Comparison of ENCODE assay signal across 11 cellular contexts in genomic region chr7:116501425-116502167, GRCh38. TPM values are rescaled to one million over a fixed set of nuclear protein-coding genes. Genes with fewer than 3 reads are reported as not detected.
DNase-seq lines count a peak whose midpoint lies in the region; ATAC-seq, FAIRE-seq and TF ChIP-seq lines count a peak whose summit lies in the region.
"Had no signal": no experiment of that assay in that cellular context is flagged by ENCODE, and none has a peak within 500 bp of the region (broad histone marks: within the 10 kb centered on the region; RNA-seq: fewer than 3 reads in every experiment).

No MANE protein-coding gene starts in this region.

- TF ChIP-seq CTCF in AG10803 (conservative IDR thresholded peaks at IDR 0.05; ENCODE audit: low read length) (no peak), RWPE1 (conservative IDR thresholded peaks at IDR 0.05; ENCODE audit: low read depth) (no peak), fibroblast of mammary gland (conservative IDR thresholded peaks at IDR 0.05; ENCODE audit: control insufficient read depth, insufficient read depth, low read depth, low read length) (no peak), osteocyte (IDR thresholded peaks at IDR 0.05) (no peak), GM23338 (conservative IDR thresholded peaks at IDR 0.05; ENCODE audit: low read depth in 2 of 2) (no peak)

- H3K4me3 Mint-ChIP-seq in osteocyte (ENCODE audit: unreplicated experiment) = peak overlapping the region; percentile 95
- H3K4me3 Mint-ChIP-seq in GM23338 = no peak overlapping the region; the same call in 2 of the 3 replicates
- H3K4me3 Mint-ChIP-seq: CD4-positive, CD25-positive, alpha-beta regulatory T cell had no signal

- H3K36me3 Mint-ChIP-seq in osteocyte (ENCODE audit: unreplicated experiment) (peaks cover 13% of the 10 kb centered on the region), GM23338 (ENCODE audit: low read depth) (no peaks in the 10 kb centered on the region)
- H3K36me3 Mint-ChIP-seq: activated naive CD8-positive, alpha-beta T cell treated with anti-CD3 and anti-CD28 coated beads, Interleukin-2, amount 10 ng/mL, durations not matched to agents 7 days and 5 days; CD4-positive, CD25-positive, alpha-beta regulatory T cell had no signal

- H3K4me3 ChIP-seq in AG10803 (ENCODE audit: low read length) (peak overlapping the region; percentile 88), fibroblast of mammary gland (ENCODE audit: control insufficient read depth, low read depth, low read length) (peak overlapping the region; percentile 91), GM23338 (no peak overlapping the region)

- H3K9me2 ChIP-seq in GM23338 (ENCODE audit: insufficient read depth) = no peaks in the 10 kb centered on the region

- CTCF ChIA-PET in RWPE1 (lab: Yijun Ruan, JAX) = interaction anchor here (0.6 to 2.8 kb wide), 5 partner anchors 21 to 170 kb away, joined by 3 to 12 read pairs (median 4); no protein-coding TSS in a partner anchor

- H3F3A ChIP-seq in GM23338 (replicated peaks; ENCODE audit: low read depth) = peaks cover 6% of the 10 kb centered on the region; the same call in 1 of the 2 replicates

- H3K27me3 Mint-ChIP-seq in osteocyte (ENCODE audit: unreplicated experiment) (no peaks in the 10 kb centered on the region), GM23338 (ENCODE audit: insufficient read depth, low read depth, poor library complexity) (peaks cover 22% of the 10 kb centered on the region)

- POLR2A ChIA-PET in RWPE1 (lab: Yijun Ruan, JAX; ENCODE audit: low non-redundant PET) = interaction anchor here (1.7 kb wide), 1 partner anchor 25 kb away, joined by 6 read pairs; no protein-coding TSS in a partner anchor

- DNase-seq in AG10803 (ENCODE audit: low read depth) (peak; percentile 30), RWPE1 (ENCODE audit: low spot score) (peak; percentile 34), fibroblast of mammary gland (ENCODE audit: low read depth) (peak; percentile 36), osteocyte (ENCODE audit: extremely low spot score, unreplicated experiment) (no peak), GM23338 (ENCODE audit: low spot score) (no peak), H54 (ENCODE audit: insufficient read length, low spot score) (no peak), COLO668 (lab: John Stamatoyannopoulos, UW; ENCODE audit: unreplicated experiment) (no peak)
- no peak for DNase-seq in activated naive CD4-positive, alpha-beta T cell treated with anti-CD3 and anti-CD28 coated beads, Interleukin-2, amount 50 U/mL, for 16 hours
- DNase-seq: activated naive CD8-positive, alpha-beta T cell treated with anti-CD3 and anti-CD28 coated beads, Interleukin-2, amount 10 ng/mL, durations not matched to agents 7 days and 5 days; CD4-positive, CD25-positive, alpha-beta regulatory T cell; NCI-H345 had no signal

- peaks cover 5% of the 10 kb centered on the region for H3K9me3 Mint-ChIP-seq in osteocyte (ENCODE audit: unreplicated experiment)
- H3K9me3 Mint-ChIP-seq in GM23338 = no peaks in the 10 kb centered on the region
- H3K9me3 Mint-ChIP-seq: activated naive CD8-positive, alpha-beta T cell treated with anti-CD3 and anti-CD28 coated beads, Interleukin-2, amount 10 ng/mL, durations not matched to agents 7 days and 5 days had no signal

- H2AFZ ChIP-seq in GM23338 = no peak overlapping the region

- H3K4me1 ChIP-seq in GM23338 (ENCODE audit: insufficient read depth) = peaks cover 11% of the 10 kb centered on the region

- no peak for TF ChIP-seq POLR2A in H54 (IDR thresholded peaks at IDR 0.05; ENCODE audit: low read depth, low read length)

- H3K79me2 ChIP-seq in GM23338 (replicated peaks; ENCODE audit: insufficient read depth) = no peaks in the 10 kb centered on the region

- H3K27ac ChIP-seq in RWPE1 (no peak overlapping the region), GM23338 (ENCODE audit: low read depth) (no peak overlapping the region)

- no peaks in the 10 kb centered on the region for H4K20me1 ChIP-seq in GM23338 (replicated peaks; ENCODE audit: insufficient read depth)

- H3K36me3 ChIP-seq in GM23338 (ENCODE audit: insufficient read depth) = no peaks in the 10 kb centered on the region

- H3K4me1 Mint-ChIP-seq in osteocyte (ENCODE audit: unreplicated experiment) (peaks cover 50% of the 10 kb centered on the region), GM23338 (peaks cover 12% of the 10 kb centered on the region)

- peaks cover 30% of the 10 kb centered on the region for H3K27me3 ChIP-seq in GM23338 (ENCODE audit: insufficient read depth)

- no peak for ATAC-seq in GM23338

- no peak overlapping the region; the same call in 1 of the 2 replicates for H3K4me2 ChIP-seq in GM23338

- no peak for FAIRE-seq in H54 (lab: Jason Lieb, UNC)

- peak overlapping the region; percentile 91 for H3K27ac Mint-ChIP-seq in osteocyte (ENCODE audit: unreplicated experiment)
- H3K27ac Mint-ChIP-seq in GM23338 = no peak overlapping the region
- H3K27ac Mint-ChIP-seq: activated naive CD8-positive, alpha-beta T cell treated with anti-CD3 and anti-CD28 coated beads, Interleukin-2, amount 10 ng/mL, durations not matched to agents 7 days and 5 days; CD4-positive, CD25-positive, alpha-beta regulatory T cell had no signal

TF ChIP-seq in GM23338, 12 proteins besides CTCF, POLR2A, EP300 and RAD21 (continues in another document):
- TF ChIP-seq CREB1 (CRISPR knock-in tag; IDR thresholded peaks at IDR 0.05; ENCODE audit: low read depth) = no peak
- TF ChIP-seq NANOG (IDR thresholded peaks at IDR 0.05; ENCODE audit: borderline replicate concordance) = no peak
- no peak for TF ChIP-seq EZH2phosphoT487 (IDR thresholded peaks at IDR 0.05; ENCODE audit: unreplicated experiment)
- no peak for TF ChIP-seq ZNF114 (CRISPR knock-in tag; IDR thresholded peaks at IDR 0.05)
- no peak for TF ChIP-seq REST (IDR thresholded peaks at IDR 0.05; ENCODE audit: unreplicated experiment)
- no peak for TF ChIP-seq STAT1 (IDR thresholded peaks at IDR 0.05; ENCODE audit: unreplicated experiment)

RNA-seq across cellular contexts. Expression of gene CAV2, which starts 2.1 kb away (rescaled TPM):
- total RNA-seq in osteocyte = 81.6 and 86.8 TPM in 2 replicates
- total RNA-seq in GM23338 (2014; rRNA removed; shearing (Covaris generic)) = 3.5 and 6.6 TPM in 2 replicates
- 4.2 and 5.4 TPM in 2 replicates for polyA plus RNA-seq in GM23338 (2016; fragmentation: Nextera tagmentation; extraction: Ambion mirVana)
- total RNA-seq: activated naive CD8-positive, alpha-beta T cell treated with anti-CD3 and anti-CD28 coated beads, Interleukin-2, amount 10 ng/mL, durations not matched to agents 7 days and 5 days; CD4-positive, CD25-positive, alpha-beta regulatory T cell had no signal
- polyA plus RNA-seq: CD4-positive, CD25-positive, alpha-beta regulatory T cell had no signal

RNA-seq across cellular contexts. Expression of gene CAV1, which starts 23.2 kb away (rescaled TPM):
- total RNA-seq in osteocyte = 492 and 502 TPM in 2 replicates
- total RNA-seq in GM23338 (2014; rRNA removed; shearing (Covaris generic)) = 16.0 and 22.5 TPM in 2 replicates
- polyA plus RNA-seq in GM23338 (2016; fragmentation: Nextera tagmentation; extraction: Ambion mirVana) = 16.0 and 21.1 TPM in 2 replicates
- total RNA-seq: CD4-positive, CD25-positive, alpha-beta regulatory T cell had no signal

Comparison
In these comparisons a context has a peak if more than half of its experiments do, and no peak if none do; other contexts are left out.
1. DNase-seq: peak in AG10803 (single experiment), RWPE1 (single experiment) and fibroblast of mammary gland (single experiment); none in osteocyte (single experiment), activated naive CD4-positive, alpha-beta T cell treated with anti-CD3 and anti-CD28 coated beads, Interleukin-2, amount 50 U/mL, for 16 hours (single experiment), GM23338 (single experiment), H54 (single experiment) and COLO668 (single experiment).
2. RNA of gene CAV2, which starts 2.1 kb away (total RNA-seq): 81.6 to 86.8 TPM in osteocyte; 3.5 to 6.6 TPM in GM23338; every median in the first group is over 10 times any median in the second.
3. RNA of gene CAV1, which starts 23.2 kb away (total RNA-seq): 492 to 502 TPM in osteocyte; 16.0 to 22.5 TPM in GM23338; every median in the first group is over 10 times any median in the second.